Comparison of ENCODE assay signal across 7 cellular contexts in genomic region chr20:64315381-64315780, GRCh38. TPM values are rescaled to one million over a fixed set of nuclear protein-coding genes. Genes with fewer than 3 reads are reported as not detected.
DNase-seq lines count a peak whose midpoint lies in the region; ATAC-seq, FAIRE-seq and TF ChIP-seq lines count a peak whose summit lies in the region.
"Not testable (repeated sequence)": the region's sequence is repeated elsewhere in the genome, so short reads cannot be mapped to it uniquely, and the experiment has no call there.

No MANE protein-coding gene starts in this region.

- H3K27me3 Mint-ChIP-seq in Caco-2 (ENCODE audit: insufficient read depth, unreplicated experiment) (peaks cover 11% of the 10 kb centered on the region), H9 (ENCODE audit: low read depth) (peaks cover 43% of the 10 kb centered on the region), brain (peaks cover 39% of the 10 kb centered on the region), osteocyte (ENCODE audit: unreplicated experiment) (peaks cover 31% of the 10 kb centered on the region)
- peaks cover 18% of the 10 kb centered on the region for H3K27me3 Mint-ChIP-seq in activated CD4-positive, alpha-beta memory T cell treated with anti-CD3 and anti-CD28 coated beads for 36 hours

- not testable (repeated sequence) for H3K9ac ChIP-seq in H9 (ENCODE audit: extremely low read depth, insufficient read length, low read length); HepG2 (ENCODE audit: insufficient read depth, low read depth, low read length); neural cell (ENCODE audit: low read length)

- not testable (repeated sequence) for H4K8ac ChIP-seq in H9 (replicated peaks; ENCODE audit: insufficient read length, low read depth, low read length)

- not testable (repeated sequence) for H4K5ac ChIP-seq in H9 (ENCODE audit: insufficient read length, low read depth, low read length)

- not testable (repeated sequence) for H3K4me3 ChIP-seq in Caco-2 (ENCODE audit: low read depth, low read length); HepG2 (replicated peaks in 1 of 3; ENCODE audit: insufficient read depth in 1 of 3, low read depth in 2 of 3, low read length in 3 of 3); neural cell (ENCODE audit: low read length)

- TF ChIP-seq CTCF in Caco-2 (IDR thresholded peaks at IDR 0.05; ENCODE audit: insufficient read depth in 1 of 2, low read depth in 1 of 2, low read length in 1 of 2, severe bottlenecking in 1 of 2, unreplicated experiment in 1 of 2); H9 (conservative IDR thresholded peaks at IDR 0.05); brain (conservative IDR thresholded peaks at IDR 0.05); HepG2 (CRISPR knock-in tag; IDR thresholded peaks at IDR 0.05); neural cell (IDR thresholded peaks at IDR 0.05; ENCODE audit: poor library complexity, severe bottlenecking); osteocyte (IDR thresholded peaks at IDR 0.05): not testable (repeated sequence)

- ATAC-seq in HepG2 = not testable (repeated sequence)

- H3K36me3 Mint-ChIP-seq in Caco-2 (ENCODE audit: insufficient read depth, unreplicated experiment); H9 (ENCODE audit: insufficient read depth in 1 of 3, low read depth in 3 of 3); activated CD4-positive, alpha-beta memory T cell treated with anti-CD3 and anti-CD28 coated beads for 36 hours; brain; osteocyte (ENCODE audit: unreplicated experiment): not testable (repeated sequence)

- H4K91ac ChIP-seq in H9 (ENCODE audit: insufficient read length, low read depth, low read length) = not testable (repeated sequence)

- not testable (repeated sequence) for H3F3A ChIP-seq in neural cell (ENCODE audit: insufficient read depth, low read length, poor library complexity, severe bottlenecking)

- not testable (repeated sequence) for H4K20me1 ChIP-seq in H9 (ENCODE audit: control insufficient read depth, insufficient read depth, insufficient read length); HepG2 (ENCODE audit: insufficient read depth, low read length); neural cell (ENCODE audit: insufficient read depth)

- not testable (repeated sequence) for H2AK5ac ChIP-seq in H9 (ENCODE audit: insufficient read length, low read length)

- H3K14ac ChIP-seq in H9 (ENCODE audit: insufficient read depth, low read length) = not testable (repeated sequence)

- H3K9me3 ChIP-seq in Caco-2; H9 (ENCODE audit: control insufficient read depth, low read depth, low read length); HepG2 (ENCODE audit: low read length); neural cell (ENCODE audit: low read length): not testable (repeated sequence)

- H2BK12ac ChIP-seq in H9 (ENCODE audit: insufficient read length, low read depth, low read length) = not testable (repeated sequence)

- H3K18ac ChIP-seq in H9 (ENCODE audit: insufficient read length, low read depth, low read length) = not testable (repeated sequence)

- H3K27ac Mint-ChIP-seq in Caco-2 (ENCODE audit: unreplicated experiment); H9; activated CD4-positive, alpha-beta memory T cell treated with anti-CD3 and anti-CD28 coated beads for 36 hours; brain; osteocyte (ENCODE audit: unreplicated experiment): not testable (repeated sequence)

- not testable (repeated sequence) for H3K27ac ChIP-seq in H9 (ENCODE audit: insufficient read length, low read depth, low read length); HepG2 (ENCODE audit: extremely low read length, insufficient read depth, low read length)
- peak overlapping the region; percentile 39 for H3K27ac ChIP-seq in neural cell (ENCODE audit: low read length)

- not testable (repeated sequence) for H3K23me2 ChIP-seq in H9 (ENCODE audit: insufficient read length, low read depth, low read length, poor library complexity, severe bottlenecking)

- H3K4me1 ChIP-seq in Caco-2; H9 (ENCODE audit: insufficient read depth, low read length); HepG2 (ENCODE audit: insufficient read depth, low read length): not testable (repeated sequence)

- POLR2A ChIA-PET in Caco-2 (lab: Charles Lee); activated CD4-positive, alpha-beta memory T cell treated with anti-CD3 and anti-CD28 coated beads for 36 hours (lab: Charles Lee); HepG2 (lab: Yijun Ruan, JAX): not testable (repeated sequence)

- TF ChIP-seq POLR2A in HepG2 (IDR thresholded peaks at IDR 0.05; ENCODE audit: insufficient read depth in 1 of 2, low read depth in 2 of 2, low read length in 2 of 2) = not testable (repeated sequence)

- in situ Hi-C loops in HepG2 (cut with HindIII; ENCODE audit: extremely low pct_ligation_motif_present, low pct_unique_long_range_greater_than_20kb) = not testable (repeated sequence)

- H3K4me2 ChIP-seq in H9 (ENCODE audit: insufficient read depth, insufficient read length, low read length); HepG2 (ENCODE audit: low read depth, low read length); neural cell (ENCODE audit: low read length): not testable (repeated sequence)

- H2BK15ac ChIP-seq in H9 (ENCODE audit: low read depth, low read length) = not testable (repeated sequence)

- not testable (repeated sequence) for H3K79me2 ChIP-seq in H9 (ENCODE audit: insufficient read depth, low read length); HepG2 (ENCODE audit: insufficient read depth, low read length); neural cell (replicated peaks; ENCODE audit: insufficient read depth, low read length)

- intact Hi-C loops in Caco-2 (cut with micrococcal nuclease; ENCODE audit: unreplicated experiment); activated CD4-positive, alpha-beta memory T cell treated with anti-CD3 and anti-CD28 coated beads for 36 hours (cut with micrococcal nuclease); HepG2 (cut with micrococcal nuclease; ENCODE audit: unreplicated experiment): not testable (repeated sequence)

- not testable (repeated sequence) for H3K79me1 ChIP-seq in H9 (ENCODE audit: insufficient read depth, low read depth, low read length, poor library complexity, severe bottlenecking)

- CTCF ChIA-PET in Caco-2 (lab: Charles Lee); activated CD4-positive, alpha-beta memory T cell treated with anti-CD3 and anti-CD28 coated beads for 36 hours (lab: Charles Lee); HepG2 (lab: Yijun Ruan, JAX; ENCODE audit: low intra/inter-chr PET ratio, low total read pairs): not testable (repeated sequence)

- not testable (repeated sequence) for H3K4me1 Mint-ChIP-seq in Caco-2 (ENCODE audit: low read depth, unreplicated experiment); H9; activated CD4-positive, alpha-beta memory T cell treated with anti-CD3 and anti-CD28 coated beads for 36 hours (ENCODE audit: low read depth); osteocyte (ENCODE audit: unreplicated experiment)
- peaks cover 12% of the 10 kb centered on the region for H3K4me1 Mint-ChIP-seq in brain

- not testable (repeated sequence) for BruUV-seq in Caco-2 (replicated peaks; lab: Mats Ljungman, UMichigan); HepG2 (replicated peaks; lab: Mats Ljungman, UMichigan)

- TF ChIP-seq RAD21 in HepG2 (CRISPR knock-in tag; IDR thresholded peaks at IDR 0.05); neural cell (conservative IDR thresholded peaks at IDR 0.05): not testable (repeated sequence)

- not testable (repeated sequence) for H3K23ac ChIP-seq in H9 (ENCODE audit: insufficient read length, low read depth, low read length)

- H3K9me2 ChIP-seq in neural cell (ENCODE audit: insufficient read depth, low read length) = not testable (repeated sequence)

- H2BK120ac ChIP-seq in H9 (ENCODE audit: low read depth, low read length, poor library complexity, severe bottlenecking) = not testable (repeated sequence)

- not testable (repeated sequence) for FAIRE-seq in HepG2 (lab: Jason Lieb, UNC)

- not testable (repeated sequence) for H3K9me3 Mint-ChIP-seq in Caco-2 (ENCODE audit: unreplicated experiment); H9; activated CD4-positive, alpha-beta memory T cell treated with anti-CD3 and anti-CD28 coated beads for 36 hours; brain; osteocyte (ENCODE audit: unreplicated experiment)

- H3K56ac ChIP-seq in H9 (ENCODE audit: insufficient read length, low read depth, low read length) = not testable (repeated sequence)

- not testable (repeated sequence) for H2BK5ac ChIP-seq in H9 (ENCODE audit: insufficient read length, low read length)

- H3K4me3 Mint-ChIP-seq in Caco-2 (ENCODE audit: unreplicated experiment) (peak overlapping the region; percentile 54), H9 (peak overlapping the region; percentile 10 to 75; a peak in 2 of 5 replicates), brain (peak overlapping the region in 3 of 5 experiments; percentile 41 to 67 (median 57)), osteocyte (ENCODE audit: unreplicated experiment) (peak overlapping the region; percentile 14)
- peak overlapping the region; percentile 20 for H3K4me3 Mint-ChIP-seq in activated CD4-positive, alpha-beta memory T cell treated with anti-CD3 and anti-CD28 coated beads for 36 hours

- H2AFZ ChIP-seq in H9 (ENCODE audit: low read length); HepG2 (ENCODE audit: low read length); neural cell (ENCODE audit: low read depth, low read length): not testable (repeated sequence)

- TF ChIP-seq EP300 in HepG2 (IDR thresholded peaks at IDR 0.05; ENCODE audit: low read depth in 2 of 2, low read length in 2 of 2); HepG2 (CRISPR knock-in tag; IDR thresholded peaks at IDR 0.05; ENCODE audit: borderline replicate concordance); neural cell (conservative IDR thresholded peaks at IDR 0.05; ENCODE audit: poor library complexity, severe bottlenecking): not testable (repeated sequence)

- H3T11ph ChIP-seq in H9 (ENCODE audit: low read length) = not testable (repeated sequence)

- not testable (repeated sequence) for DNase-seq in Caco-2; H9; activated CD4-positive, alpha-beta memory T cell treated with anti-CD3 and anti-CD28 coated beads for 36 hours; HepG2 (ENCODE audit: low spot score); osteocyte (ENCODE audit: extremely low spot score, unreplicated experiment)

- H3K4ac ChIP-seq in H9 (ENCODE audit: low read depth, low read length) = not testable (repeated sequence)

- H3K36me3 ChIP-seq in Caco-2 (ENCODE audit: control insufficient read depth, insufficient read depth, low read length); HepG2 (replicated peaks in 1 of 2; ENCODE audit: control insufficient read depth in 1 of 2, insufficient read depth in 2 of 2, low read length in 2 of 2); neural cell (ENCODE audit: insufficient read depth, low read length): not testable (repeated sequence)

- H2BK20ac ChIP-seq in H9 (ENCODE audit: low read depth, low read length, poor library complexity, severe bottlenecking) = not testable (repeated sequence)

- not testable (repeated sequence) for H3K27me3 ChIP-seq in Caco-2 (replicated peaks; ENCODE audit: control insufficient read depth, insufficient read depth, low read length); H9 (ENCODE audit: insufficient read depth, low read length); neural cell (ENCODE audit: insufficient read depth, low read depth, low read length)
- H3K27me3 ChIP-seq in HepG2 (ENCODE audit: control insufficient read depth in 1 of 2, insufficient read depth in 2 of 2, low read length in 2 of 2) = peaks cover 0 to 13% of the 10 kb centered on the region in 2 experiments; a peak in 3 of 5 replicates

RNA-seq across cellular contexts. Expression of gene PCMTD2, which starts 59.8 kb away (rescaled TPM):
- total RNA-seq in Caco-2 (2022) (79.5 and 101 TPM in 2 replicates), H9 (2021) (52.0 and 52.7 TPM in 2 replicates), HepG2 (2016; rRNA removed; fragmentation: Illumina TruSeq; extraction: Trizol) (47.0 and 50.5 TPM in 2 replicates), osteocyte (94.6 and 96.7 TPM in 2 replicates)
- total RNA-seq in activated CD4-positive, alpha-beta memory T cell treated with anti-CD3 and anti-CD28 coated beads for 36 hours = 10 to 100 TPM; 32.8 to 33.7 TPM
- polyA plus RNA-seq in brain (ENCODE audit: insufficient read depth, low read depth, low replicate concordance) (44.4 TPM), HepG2 (2011; rRNA removed) (66.3 and 76.9 TPM in 2 replicates), neural cell (267 and 270 TPM in 2 replicates)
- 5.3 and 6.4 TPM in 2 replicates for total RNA-seq in HepG2 (2016; cell fraction: cytosol; rRNA removed; fragmentation: Illumina TruSeq; extraction: Trizol; ENCODE audit: low read depth)
- total RNA-seq in HepG2 (2016; cell fraction: insoluble cytoplasmic fraction; rRNA removed; fragmentation: Illumina TruSeq; extraction: Trizol) = 44.0 and 57.6 TPM in 2 replicates
- total RNA-seq in HepG2 (2016; cell fraction: membrane; rRNA removed; fragmentation: Illumina TruSeq; extraction: Trizol) = 23.6 and 27.0 TPM in 2 replicates
- 52.1 and 60.5 TPM in 2 replicates for total RNA-seq in HepG2 (2016; cell fraction: nucleus; rRNA removed; fragmentation: Illumina TruSeq; extraction: Trizol)
- 40.5 and 52.8 TPM in 2 replicates for polyA plus RNA-seq in HepG2 (2011; cell fraction: cytosol; rRNA removed)
- 117 and 148 TPM in 2 replicates for polyA plus RNA-seq in HepG2 (2011; cell fraction: nucleus; rRNA removed)
- polyA plus RNA-seq in HepG2 (2012) = 58.6 and 62.1 TPM in 2 replicates
- polyA plus RNA-seq in HepG2 (2016; cell fraction: cytosol; fragmentation: Illumina TruSeq; extraction: Trizol; ENCODE audit: low read depth) = 1.5 and 2.4 TPM in 2 replicates
- 41.2 and 44.9 TPM in 2 replicates for polyA plus RNA-seq in HepG2 (2016; cell fraction: insoluble cytoplasmic fraction; fragmentation: Illumina TruSeq; extraction: Trizol; ENCODE audit: low read depth)
- 10.2 and 12.5 TPM in 2 replicates for polyA plus RNA-seq in HepG2 (2016; cell fraction: membrane; fragmentation: Illumina TruSeq; extraction: Trizol; ENCODE audit: low read depth)
- 134 and 146 TPM in 2 replicates for polyA plus RNA-seq in HepG2 (2016; cell fraction: nucleus; fragmentation: Illumina TruSeq; extraction: Trizol; ENCODE audit: insufficient read depth, low read depth)
- polyA minus RNA-seq in HepG2 (2011; rRNA and poly(A)+ RNA removed; ENCODE audit: low replicate concordance) = 20.0 and 41.6 TPM in 2 replicates
- polyA minus RNA-seq in HepG2 (2011; cell fraction: cytosol; rRNA and poly(A)+ RNA removed) = 36.8 and 46.1 TPM in 2 replicates
- 78.9 and 107 TPM in 2 replicates for polyA minus RNA-seq in HepG2 (2011; cell fraction: nucleus; rRNA and poly(A)+ RNA removed)
- 208 and 238 TPM in 2 replicates for polyA minus RNA-seq in neural cell
